Comparison of ENCODE assay signal across 1 cellular context in the genomic region with DNA sequence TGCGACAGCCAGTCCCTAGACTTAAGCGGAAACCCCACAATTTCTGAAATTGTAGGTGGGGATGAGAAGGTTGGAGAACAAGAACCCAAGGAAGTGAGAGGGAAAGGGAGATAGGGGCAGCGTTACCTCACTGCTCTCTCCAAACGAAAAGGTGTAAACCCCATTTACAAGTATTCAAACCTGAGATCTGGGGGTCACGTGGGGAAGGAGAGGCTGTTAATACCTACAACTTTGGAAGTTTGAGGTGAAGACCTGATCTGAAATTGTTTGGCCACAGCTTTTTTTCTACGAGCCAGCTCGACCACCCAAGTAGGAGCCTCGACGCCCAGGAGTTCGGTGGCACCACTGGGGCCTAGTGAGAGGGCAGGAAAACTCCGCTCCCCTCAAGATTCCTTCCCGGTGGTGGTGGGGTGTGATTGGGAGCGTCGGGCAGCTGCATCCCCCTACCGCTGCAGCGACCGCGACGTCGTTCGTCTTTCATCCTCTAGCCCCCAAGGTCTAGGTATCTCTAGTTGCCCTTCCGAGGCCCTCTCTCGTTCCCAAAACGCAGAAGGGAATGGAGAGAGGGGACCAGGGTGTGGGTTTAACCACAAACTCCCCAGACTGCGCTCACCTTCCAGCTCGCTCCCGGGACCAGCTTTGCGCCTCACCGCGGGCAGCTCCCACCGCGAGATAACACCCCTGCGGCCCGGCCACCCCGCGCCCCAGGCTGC.
TF ChIP-seq lines count a peak whose summit lies in the region.

No MANE protein-coding gene starts in this region.

TF ChIP-seq in HepG2, 621 proteins besides CTCF, POLR2A, EP300 and RAD21 (continues in another document):
- TF ChIP-seq, protein P1, sequence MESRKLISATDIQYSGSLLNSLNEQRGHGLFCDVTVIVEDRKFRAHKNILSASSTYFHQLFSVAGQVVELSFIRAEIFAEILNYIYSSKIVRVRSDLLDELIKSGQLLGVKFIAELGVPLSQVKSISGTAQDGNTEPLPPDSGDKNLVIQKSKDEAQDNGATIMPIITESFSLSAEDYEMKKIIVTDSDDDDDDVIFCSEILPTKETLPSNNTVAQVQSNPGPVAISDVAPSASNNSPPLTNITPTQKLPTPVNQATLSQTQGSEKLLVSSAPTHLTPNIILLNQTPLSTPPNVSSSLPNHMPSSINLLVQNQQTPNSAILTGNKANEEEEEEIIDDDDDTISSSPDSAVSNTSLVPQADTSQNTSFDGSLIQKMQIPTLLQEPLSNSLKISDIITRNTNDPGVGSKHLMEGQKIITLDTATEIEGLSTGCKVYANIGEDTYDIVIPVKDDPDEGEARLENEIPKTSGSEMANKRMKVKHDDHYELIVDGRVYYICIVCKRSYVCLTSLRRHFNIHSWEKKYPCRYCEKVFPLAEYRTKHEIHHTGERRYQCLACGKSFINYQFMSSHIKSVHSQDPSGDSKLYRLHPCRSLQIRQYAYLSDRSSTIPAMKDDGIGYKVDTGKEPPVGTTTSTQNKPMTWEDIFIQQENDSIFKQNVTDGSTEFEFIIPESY (CRISPR knock-in tag; IDR thresholded peaks at IDR 0.05), result 0 out of 2 replicates have a peak, but pooled peaks have one; percentile 37
- TF ChIP-seq, protein P2, sequence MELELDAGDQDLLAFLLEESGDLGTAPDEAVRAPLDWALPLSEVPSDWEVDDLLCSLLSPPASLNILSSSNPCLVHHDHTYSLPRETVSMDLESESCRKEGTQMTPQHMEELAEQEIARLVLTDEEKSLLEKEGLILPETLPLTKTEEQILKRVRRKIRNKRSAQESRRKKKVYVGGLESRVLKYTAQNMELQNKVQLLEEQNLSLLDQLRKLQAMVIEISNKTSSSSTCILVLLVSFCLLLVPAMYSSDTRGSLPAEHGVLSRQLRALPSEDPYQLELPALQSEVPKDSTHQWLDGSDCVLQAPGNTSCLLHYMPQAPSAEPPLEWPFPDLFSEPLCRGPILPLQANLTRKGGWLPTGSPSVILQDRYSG (CRISPR knock-in tag; IDR thresholded peaks at IDR 0.05), result no peak
- TF ChIP-seq CHD2 (IDR thresholded peaks at IDR 0.05; ENCODE audit: low read depth, low read length) (no peak), NFATC3 (CRISPR knock-in tag; IDR thresholded peaks at IDR 0.05) (no peak), AKAP8 (CRISPR knock-in tag; IDR thresholded peaks at IDR 0.05) (0 out of 2 replicates have a peak, but pooled peaks have one; percentile 16), IRX3 (CRISPR knock-in tag; IDR thresholded peaks at IDR 0.05; ENCODE audit: borderline replicate concordance, low read depth) (no peak), ATF7-NPFF (CRISPR knock-in tag; IDR thresholded peaks at IDR 0.05; ENCODE audit: low read depth) (no peak), HMGA1 (CRISPR knock-in tag; conservative IDR thresholded peaks at IDR 0.05) (no peak), ZC3H13 (CRISPR knock-in tag; IDR thresholded peaks at IDR 0.05) (0 out of 2 replicates have a peak, but pooled peaks have one; percentile 15), NRL (CRISPR knock-in tag; IDR thresholded peaks at IDR 0.05; ENCODE audit: borderline replicate concordance) (0 out of 2 replicates have a peak, but pooled peaks have one; percentile 15), KLF9 (CRISPR knock-in tag; IDR thresholded peaks at IDR 0.05; ENCODE audit: low read depth) (no peak), KAT8 (CRISPR knock-in tag; IDR thresholded peaks at IDR 0.05) (no peak), TOPORS (CRISPR knock-in tag; IDR thresholded peaks at IDR 0.05) (no peak), STAG1 (CRISPR knock-in tag; IDR thresholded peaks at IDR 0.05) (no peak), RBFOX2 (IDR thresholded peaks at IDR 0.05; ENCODE audit: low read depth, low read length) (no peak), HNF4G (IDR thresholded peaks at IDR 0.05; ENCODE audit: borderline replicate concordance, low read depth, low read length) (no peak), HNF4G (CRISPR knock-in tag; IDR thresholded peaks at IDR 0.05; ENCODE audit: borderline replicate concordance, low read depth) (no peak), ZNF607 (CRISPR knock-in tag; IDR thresholded peaks at IDR 0.05; ENCODE audit: borderline replicate concordance) (0 out of 2 replicates have a peak, but pooled peaks have one; percentile 27), ZNF543 (CRISPR knock-in tag; IDR thresholded peaks at IDR 0.05) (no peak), ARID2 (CRISPR knock-in tag; IDR thresholded peaks at IDR 0.05; ENCODE audit: borderline replicate concordance) (0 out of 2 replicates have a peak, but pooled peaks have one; percentile 33), ZNF253 (CRISPR knock-in tag; IDR thresholded peaks at IDR 0.05; ENCODE audit: borderline replicate concordance) (0 out of 2 replicates have a peak, but pooled peaks have one; percentile 30), NFRKB (IDR thresholded peaks at IDR 0.05) (no peak), FOXA1 (IDR thresholded peaks at IDR 0.05) (no peak), FOXA1 (CRISPR knock-in tag; IDR thresholded peaks at IDR 0.05) (no peak), POGZ (CRISPR knock-in tag; IDR thresholded peaks at IDR 0.05) (no peak), YEATS2 (CRISPR knock-in tag; IDR thresholded peaks at IDR 0.05; ENCODE audit: borderline replicate concordance) (no peak), TGIF2 (CRISPR knock-in tag; IDR thresholded peaks at IDR 0.05) (no peak), ZNF33A (CRISPR knock-in tag; IDR thresholded peaks at IDR 0.05; ENCODE audit: borderline replicate concordance) (peak; percentile 38; the same call in 1 of the 2 replicates), ZNF761 (CRISPR knock-in tag; conservative IDR thresholded peaks at IDR 0.05) (no peak), ZSCAN29 (CRISPR knock-in tag; conservative IDR thresholded peaks at IDR 0.05) (no peak), MLLT10 (CRISPR knock-in tag; IDR thresholded peaks at IDR 0.05) (no peak), HMG20B (CRISPR knock-in tag; conservative IDR thresholded peaks at IDR 0.05) (no peak), ZNF644 (CRISPR knock-in tag; IDR thresholded peaks at IDR 0.05; ENCODE audit: low read depth) (no peak), SIN3A (IDR thresholded peaks at IDR 0.05; ENCODE audit: borderline replicate concordance, low read depth, low read length) (no peak), ZBTB8A (CRISPR knock-in tag; IDR thresholded peaks at IDR 0.05; ENCODE audit: borderline replicate concordance, low read depth) (no peak), CCAR2 (optimal IDR thresholded peaks at IDR 0.05; ENCODE audit: low read depth, low read length) (no peak)
- TF ChIP-seq, protein P3, sequence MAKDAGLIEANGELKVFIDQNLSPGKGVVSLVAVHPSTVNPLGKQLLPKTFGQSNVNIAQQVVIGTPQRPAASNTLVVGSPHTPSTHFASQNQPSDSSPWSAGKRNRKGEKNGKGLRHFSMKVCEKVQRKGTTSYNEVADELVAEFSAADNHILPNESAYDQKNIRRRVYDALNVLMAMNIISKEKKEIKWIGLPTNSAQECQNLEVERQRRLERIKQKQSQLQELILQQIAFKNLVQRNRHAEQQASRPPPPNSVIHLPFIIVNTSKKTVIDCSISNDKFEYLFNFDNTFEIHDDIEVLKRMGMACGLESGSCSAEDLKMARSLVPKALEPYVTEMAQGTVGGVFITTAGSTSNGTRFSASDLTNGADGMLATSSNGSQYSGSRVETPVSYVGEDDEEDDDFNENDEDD (CRISPR knock-in tag; IDR thresholded peaks at IDR 0.05; ENCODE audit: borderline replicate concordance), result no peak
- TF ChIP-seq, protein P4, sequence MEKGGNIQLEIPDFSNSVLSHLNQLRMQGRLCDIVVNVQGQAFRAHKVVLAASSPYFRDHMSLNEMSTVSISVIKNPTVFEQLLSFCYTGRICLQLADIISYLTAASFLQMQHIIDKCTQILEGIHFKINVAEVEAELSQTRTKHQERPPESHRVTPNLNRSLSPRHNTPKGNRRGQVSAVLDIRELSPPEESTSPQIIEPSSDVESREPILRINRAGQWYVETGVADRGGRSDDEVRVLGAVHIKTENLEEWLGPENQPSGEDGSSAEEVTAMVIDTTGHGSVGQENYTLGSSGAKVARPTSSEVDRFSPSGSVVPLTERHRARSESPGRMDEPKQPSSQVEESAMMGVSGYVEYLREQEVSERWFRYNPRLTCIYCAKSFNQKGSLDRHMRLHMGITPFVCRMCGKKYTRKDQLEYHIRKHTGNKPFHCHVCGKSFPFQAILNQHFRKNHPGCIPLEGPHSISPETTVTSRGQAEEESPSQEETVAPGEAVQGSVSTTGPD (CRISPR knock-in tag; IDR thresholded peaks at IDR 0.05), result no peak
- TF ChIP-seq, protein P5, sequence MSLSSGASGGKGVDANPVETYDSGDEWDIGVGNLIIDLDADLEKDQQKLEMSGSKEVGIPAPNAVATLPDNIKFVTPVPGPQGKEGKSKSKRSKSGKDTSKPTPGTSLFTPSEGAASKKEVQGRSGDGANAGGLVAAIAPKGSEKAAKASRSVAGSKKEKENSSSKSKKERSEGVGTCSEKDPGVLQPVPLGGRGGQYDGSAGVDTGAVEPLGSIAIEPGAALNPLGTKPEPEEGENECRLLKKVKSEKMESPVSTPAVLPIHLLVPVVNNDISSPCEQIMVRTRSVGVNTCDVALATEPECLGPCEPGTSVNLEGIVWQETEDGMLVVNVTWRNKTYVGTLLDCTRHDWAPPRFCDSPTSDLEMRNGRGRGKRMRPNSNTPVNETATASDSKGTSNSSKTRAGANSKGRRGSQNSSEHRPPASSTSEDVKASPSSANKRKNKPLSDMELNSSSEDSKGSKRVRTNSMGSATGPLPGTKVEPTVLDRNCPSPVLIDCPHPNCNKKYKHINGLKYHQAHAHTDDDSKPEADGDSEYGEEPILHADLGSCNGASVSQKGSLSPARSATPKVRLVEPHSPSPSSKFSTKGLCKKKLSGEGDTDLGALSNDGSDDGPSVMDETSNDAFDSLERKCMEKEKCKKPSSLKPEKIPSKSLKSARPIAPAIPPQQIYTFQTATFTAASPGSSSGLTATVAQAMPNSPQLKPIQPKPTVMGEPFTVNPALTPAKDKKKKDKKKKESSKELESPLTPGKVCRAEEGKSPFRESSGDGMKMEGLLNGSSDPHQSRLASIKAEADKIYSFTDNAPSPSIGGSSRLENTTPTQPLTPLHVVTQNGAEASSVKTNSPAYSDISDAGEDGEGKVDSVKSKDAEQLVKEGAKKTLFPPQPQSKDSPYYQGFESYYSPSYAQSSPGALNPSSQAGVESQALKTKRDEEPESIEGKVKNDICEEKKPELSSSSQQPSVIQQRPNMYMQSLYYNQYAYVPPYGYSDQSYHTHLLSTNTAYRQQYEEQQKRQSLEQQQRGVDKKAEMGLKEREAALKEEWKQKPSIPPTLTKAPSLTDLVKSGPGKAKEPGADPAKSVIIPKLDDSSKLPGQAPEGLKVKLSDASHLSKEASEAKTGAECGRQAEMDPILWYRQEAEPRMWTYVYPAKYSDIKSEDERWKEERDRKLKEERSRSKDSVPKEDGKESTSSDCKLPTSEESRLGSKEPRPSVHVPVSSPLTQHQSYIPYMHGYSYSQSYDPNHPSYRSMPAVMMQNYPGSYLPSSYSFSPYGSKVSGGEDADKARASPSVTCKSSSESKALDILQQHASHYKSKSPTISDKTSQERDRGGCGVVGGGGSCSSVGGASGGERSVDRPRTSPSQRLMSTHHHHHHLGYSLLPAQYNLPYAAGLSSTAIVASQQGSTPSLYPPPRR (CRISPR knock-in tag; IDR thresholded peaks at IDR 0.05; ENCODE audit: borderline replicate concordance), result 0 out of 2 replicates have a peak, but pooled peaks have one; percentile 16
- TF ChIP-seq, protein P6, sequence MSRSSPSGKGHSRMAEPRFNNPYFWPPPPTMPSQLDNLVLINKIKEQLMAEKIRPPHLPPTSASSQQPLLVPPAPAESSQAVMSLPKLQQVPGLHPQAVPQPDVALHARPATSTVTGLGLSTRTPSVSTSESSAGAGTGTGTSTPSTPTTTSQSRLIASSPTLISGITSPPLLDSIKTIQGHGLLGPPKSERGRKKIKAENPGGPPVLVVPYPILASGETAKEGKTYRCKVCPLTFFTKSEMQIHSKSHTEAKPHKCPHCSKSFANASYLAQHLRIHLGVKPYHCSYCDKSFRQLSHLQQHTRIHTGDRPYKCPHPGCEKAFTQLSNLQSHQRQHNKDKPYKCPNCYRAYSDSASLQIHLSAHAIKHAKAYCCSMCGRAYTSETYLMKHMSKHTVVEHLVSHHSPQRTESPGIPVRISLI (CRISPR knock-in tag; IDR thresholded peaks at IDR 0.05; ENCODE audit: borderline replicate concordance), result 0 out of 2 replicates have a peak, but pooled peaks have one; percentile 26
- TF ChIP-seq, protein P7, sequence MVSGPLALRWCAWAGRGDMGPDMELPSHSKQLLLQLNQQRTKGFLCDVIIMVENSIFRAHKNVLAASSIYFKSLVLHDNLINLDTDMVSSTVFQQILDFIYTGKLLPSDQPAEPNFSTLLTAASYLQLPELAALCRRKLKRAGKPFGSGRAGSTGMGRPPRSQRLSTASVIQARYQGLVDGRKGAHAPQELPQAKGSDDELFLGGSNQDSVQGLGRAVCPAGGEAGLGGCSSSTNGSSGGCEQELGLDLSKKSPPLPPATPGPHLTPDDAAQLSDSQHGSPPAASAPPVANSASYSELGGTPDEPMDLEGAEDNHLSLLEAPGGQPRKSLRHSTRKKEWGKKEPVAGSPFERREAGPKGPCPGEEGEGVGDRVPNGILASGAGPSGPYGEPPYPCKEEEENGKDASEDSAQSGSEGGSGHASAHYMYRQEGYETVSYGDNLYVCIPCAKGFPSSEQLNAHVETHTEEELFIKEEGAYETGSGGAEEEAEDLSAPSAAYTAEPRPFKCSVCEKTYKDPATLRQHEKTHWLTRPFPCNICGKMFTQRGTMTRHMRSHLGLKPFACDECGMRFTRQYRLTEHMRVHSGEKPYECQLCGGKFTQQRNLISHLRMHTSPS (CRISPR knock-in tag; IDR thresholded peaks at IDR 0.05; ENCODE audit: low read depth), result no peak
- TF ChIP-seq, protein P8, sequence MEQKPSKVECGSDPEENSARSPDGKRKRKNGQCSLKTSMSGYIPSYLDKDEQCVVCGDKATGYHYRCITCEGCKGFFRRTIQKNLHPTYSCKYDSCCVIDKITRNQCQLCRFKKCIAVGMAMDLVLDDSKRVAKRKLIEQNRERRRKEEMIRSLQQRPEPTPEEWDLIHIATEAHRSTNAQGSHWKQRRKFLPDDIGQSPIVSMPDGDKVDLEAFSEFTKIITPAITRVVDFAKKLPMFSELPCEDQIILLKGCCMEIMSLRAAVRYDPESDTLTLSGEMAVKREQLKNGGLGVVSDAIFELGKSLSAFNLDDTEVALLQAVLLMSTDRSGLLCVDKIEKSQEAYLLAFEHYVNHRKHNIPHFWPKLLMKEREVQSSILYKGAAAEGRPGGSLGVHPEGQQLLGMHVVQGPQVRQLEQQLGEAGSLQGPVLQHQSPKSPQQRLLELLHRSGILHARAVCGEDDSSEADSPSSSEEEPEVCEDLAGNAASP (CRISPR knock-in tag; IDR thresholded peaks at IDR 0.05; ENCODE audit: borderline replicate concordance), result no peak
- TF ChIP-seq, protein P9, sequence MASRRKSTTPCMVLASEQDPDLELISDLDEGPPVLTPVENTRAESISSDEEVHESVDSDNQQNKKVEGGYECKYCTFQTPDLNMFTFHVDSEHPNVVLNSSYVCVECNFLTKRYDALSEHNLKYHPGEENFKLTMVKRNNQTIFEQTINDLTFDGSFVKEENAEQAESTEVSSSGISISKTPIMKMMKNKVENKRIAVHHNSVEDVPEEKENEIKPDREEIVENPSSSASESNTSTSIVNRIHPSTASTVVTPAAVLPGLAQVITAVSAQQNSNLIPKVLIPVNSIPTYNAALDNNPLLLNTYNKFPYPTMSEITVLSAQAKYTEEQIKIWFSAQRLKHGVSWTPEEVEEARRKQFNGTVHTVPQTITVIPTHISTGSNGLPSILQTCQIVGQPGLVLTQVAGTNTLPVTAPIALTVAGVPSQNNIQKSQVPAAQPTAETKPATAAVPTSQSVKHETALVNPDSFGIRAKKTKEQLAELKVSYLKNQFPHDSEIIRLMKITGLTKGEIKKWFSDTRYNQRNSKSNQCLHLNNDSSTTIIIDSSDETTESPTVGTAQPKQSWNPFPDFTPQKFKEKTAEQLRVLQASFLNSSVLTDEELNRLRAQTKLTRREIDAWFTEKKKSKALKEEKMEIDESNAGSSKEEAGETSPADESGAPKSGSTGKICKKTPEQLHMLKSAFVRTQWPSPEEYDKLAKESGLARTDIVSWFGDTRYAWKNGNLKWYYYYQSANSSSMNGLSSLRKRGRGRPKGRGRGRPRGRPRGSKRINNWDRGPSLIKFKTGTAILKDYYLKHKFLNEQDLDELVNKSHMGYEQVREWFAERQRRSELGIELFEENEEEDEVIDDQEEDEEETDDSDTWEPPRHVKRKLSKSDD (CRISPR knock-in tag; IDR thresholded peaks at IDR 0.05; ENCODE audit: low read depth), result 0 out of 2 replicates have a peak, but pooled peaks have one; percentile 16
